33 cellular contexts compared by ENCODE assay signal in genomic region chr4:185378264-185378663, GRCh38.
"Had no signal": no experiment of that assay in that cellular context is flagged by ENCODE, and none has a peak within 500 bp of the region (broad histone marks: within the 10 kb centered on the region; RNA-seq: fewer than 3 reads in every experiment).

No MANE protein-coding gene starts in this region.

- H3K27me3 Mint-ChIP-seq: activated B cell treated with CpG ODN at 0.5 μM for 24 hours; activated CD8-positive, alpha-beta T cell treated with anti-CD3 and anti-CD28 coated beads for 36 hours; activated naive CD8-positive, alpha-beta T cell; activated T-helper 17 cell treated with anti-CD3 and anti-CD28 coated beads, Interleukin-2, amount 50 U/mL, for 72 hours; effector memory CD8-positive, alpha-beta T cell; T-helper 17 cell had no signal

- H3K36me3 ChIP-seq: brain microvascular endothelial cell, WERI-Rb-1 had no signal

- DNase-seq: activated B cell treated with CpG ODN at 0.5 μM for 24 hours; activated CD4-positive, alpha-beta T cell treated with anti-CD3 and anti-CD28 coated beads for 48 hours; activated CD4-positive, alpha-beta T cell treated with anti-CD3 and anti-CD28 coated beads, Interleukin-2, amount 50 U/mL, for 1 hour; activated CD4-positive, alpha-beta T cell treated with anti-CD3 and anti-CD28 coated beads, Interleukin-2, amount 50 U/mL, for 48 hours; activated CD8-positive, alpha-beta memory T cell treated with anti-CD3 and anti-CD28 coated beads for 24 hours; activated CD8-positive, alpha-beta T cell treated with anti-CD3 and anti-CD28 coated beads for 36 hours; activated effector memory CD4-positive, alpha-beta T cell treated with Interleukin-2 at 50 U/mL for 16 hours; activated gamma-delta T cell treated with Interleukin-2 at 50 U/mL for 16 hours; activated naive CD4-positive, alpha-beta T cell treated with anti-CD3 and anti-CD28 coated beads, Interleukin-2, amount 50 U/mL, for 16 hours; activated naive CD4-positive, alpha-beta T cell treated with Interleukin-2 at 50 U/mL for 16 hours; activated T-cell treated with anti-CD3 and anti-CD28 coated beads, Interleukin-2, amount 50 U/mL, for 4 hours; amniotic stem cell; anterior cingulate cortex; brain microvascular endothelial cell; caudate nucleus; cortex of kidney; dermis blood vessel endothelial cell; effector CD4-positive, alpha-beta T cell; effector memory CD8-positive, alpha-beta T cell; esophagus squamous epithelium; foreskin melanocyte; heart right ventricle; T-helper 17 cell; T1000; WERI-Rb-1 had no signal

- H3K4me3 Mint-ChIP-seq: activated B cell treated with CpG ODN at 0.5 μM for 24 hours; activated CD8-positive, alpha-beta T cell treated with anti-CD3 and anti-CD28 coated beads for 36 hours; activated naive CD8-positive, alpha-beta T cell; activated T-cell treated with anti-CD3 and anti-CD28 coated beads, Interleukin-2, amount 50 U/mL, for 4 hours; activated T-helper 17 cell treated with anti-CD3 and anti-CD28 coated beads, Interleukin-2, amount 50 U/mL, for 72 hours; effector memory CD8-positive, alpha-beta T cell; T-helper 17 cell; T-helper 2 cell treated with Interferon-gamma antibody and Interleukin-4, amounts not matched to agents 5 μg/mL and 100 μg/mL, for 36 hours had no signal

- FAIRE-seq: astrocyte, colon, endothelial cell of umbilical vein had no signal

- H3K27me3 ChIP-seq: brain microvascular endothelial cell, esophagus squamous epithelium, gastroesophageal sphincter, heart right ventricle had no signal

- H3K4me1 Mint-ChIP-seq: activated B cell treated with CpG ODN at 0.5 μM for 24 hours; activated T-helper 17 cell treated with anti-CD3 and anti-CD28 coated beads, Interleukin-2, amount 50 U/mL, for 72 hours had no signal

- H3K4me3 ChIP-seq: esophagus squamous epithelium, gastroesophageal sphincter, heart right ventricle had no signal

- H3K27ac Mint-ChIP-seq: activated B cell treated with CpG ODN at 0.5 μM for 24 hours; activated CD8-positive, alpha-beta T cell treated with anti-CD3 and anti-CD28 coated beads for 36 hours; activated naive CD8-positive, alpha-beta T cell; activated T-helper 17 cell treated with anti-CD3 and anti-CD28 coated beads, Interleukin-2, amount 50 U/mL, for 72 hours; effector memory CD8-positive, alpha-beta T cell; T-helper 17 cell; T-helper 2 cell treated with Interferon-gamma antibody and Interleukin-4, amounts not matched to agents 5 μg/mL and 100 μg/mL, for 36 hours had no signal

- ATAC-seq: activated CD4-positive, CD25-positive, alpha-beta regulatory T cell treated with anti-CD3 and anti-CD28 coated beads, Interleukin-2, amount 50 U/mL, for 24 hours; activated CD8-positive, alpha-beta T cell treated with anti-CD3 and anti-CD28 coated beads for 36 hours; activated T-cell treated with anti-CD3 and anti-CD28 coated beads, Interleukin-2, amount 50 U/mL, for 4 hours; activated T-helper 17 cell treated with anti-CD3 and anti-CD28 coated beads, Interleukin-2, amount 50 U/mL, for 72 hours; effector memory CD8-positive, alpha-beta T cell; gastroesophageal sphincter; heart right ventricle; T-helper 17 cell had no signal
